10 cellular contexts compared by ENCODE assay signal in the genomic region with DNA sequence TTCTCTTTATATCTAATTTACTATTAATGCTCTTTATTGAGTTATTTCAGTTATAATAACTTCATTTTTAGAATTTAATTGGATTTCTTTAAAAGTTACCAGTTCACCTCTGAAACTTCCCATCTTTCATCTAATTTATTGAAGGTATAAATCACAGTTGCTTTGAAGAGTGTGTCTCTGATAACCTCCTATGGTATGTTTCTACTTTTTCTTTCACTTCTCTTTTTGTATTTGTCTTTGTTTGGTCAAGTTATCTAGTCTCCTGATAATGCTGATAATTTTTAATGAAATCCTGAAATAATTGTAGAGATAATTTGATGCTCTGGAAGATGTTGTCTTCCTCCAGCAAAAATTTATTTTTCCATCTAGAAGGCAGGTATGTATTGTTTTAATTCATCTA.
"Had no signal": no experiment of that assay in that cellular context is flagged by ENCODE, and none has a peak within 500 bp of the region (broad histone marks: within the 10 kb centered on the region; RNA-seq: fewer than 3 reads in every experiment).

No MANE protein-coding gene starts in this region.

- FAIRE-seq: H1, H54, HepG2 had no signal

- ATAC-seq: GM23338, HepG2 had no signal

- DNase-seq: H9, HCEC 1CT, Karpas-422, KBM-7 had no signal

- H3K4me3 ChIP-seq: GM23338 had no signal

- H2AFZ ChIP-seq: GM23338 had no signal

- H3K9ac ChIP-seq: KMS-11 had no signal

- H3K4me2 ChIP-seq: GM23338, KMS-11 had no signal

- H3K27ac ChIP-seq: HL-60, KMS-11 had no signal
